28 cellular contexts compared by ENCODE assay signal in genomic region chr3:182135056-182135455, GRCh38.
"Had no signal": no experiment of that assay in that cellular context is flagged by ENCODE, and none has a peak within 500 bp of the region (broad histone marks: within the 10 kb centered on the region; RNA-seq: fewer than 3 reads in every experiment).

No MANE protein-coding gene starts in this region.

- H3K4me3 Mint-ChIP-seq: mesothelial cell of epicardium; naive B cell; natural killer cell; nephron progenitor cell; neural progenitor cell; stimulated activated naive CD8-positive, alpha-beta T cell treated with anti-CD3 and anti-CD28 coated beads, Interleukin-15, Interleukin-2, amounts not matched to agents 100 ng/mL and 50 ng/mL, for 24 hours had no signal

- H3K27me3 ChIP-seq: neural progenitor cell, neutrophil, ovary, suprapubic skin, tibial artery, upper lobe of right lung had no signal

- H3K27ac ChIP-seq: left ventricle myocardium inferior, neural progenitor cell, neutrophil, ovary, skin epidermis, suprapubic skin, thoracic aorta, tibial artery, upper lobe of right lung had no signal

- H3K4me3 ChIP-seq: left ventricle myocardium inferior, lung, neural progenitor cell, ovary, skin epidermis, suprapubic skin, thoracic aorta, tibial artery, upper lobe of right lung had no signal

- H3K36me3 Mint-ChIP-seq: mesothelial cell of epicardium, naive B cell, natural killer cell, neural progenitor cell had no signal

- H3K27me3 Mint-ChIP-seq: naive B cell; stimulated activated naive CD8-positive, alpha-beta T cell treated with anti-CD3 and anti-CD28 coated beads, Interleukin-15, Interleukin-2, amounts not matched to agents 100 ng/mL and 50 ng/mL, for 24 hours had no signal

- H3K9me3 ChIP-seq: left ventricle myocardium inferior, neutrophil, ovary, suprapubic skin, thoracic aorta, tibial artery, upper lobe of right lung had no signal

- H3K4me1 ChIP-seq: left ventricle myocardium inferior, suprapubic skin, tibial artery, upper lobe of right lung had no signal

- H3K27ac Mint-ChIP-seq: mesothelial cell of epicardium; naive B cell; natural killer cell; nephron progenitor cell; neural progenitor cell; progenitor cell of endocrine pancreas; stimulated activated naive CD8-positive, alpha-beta T cell treated with anti-CD3 and anti-CD28 coated beads, Interleukin-15, Interleukin-2, amounts not matched to agents 100 ng/mL and 50 ng/mL, for 24 hours had no signal

- H3K36me3 ChIP-seq: left ventricle myocardium inferior, neural progenitor cell, neutrophil, ovary, suprapubic skin, thoracic aorta, tibial artery, upper lobe of right lung had no signal

- H3K4me1 Mint-ChIP-seq: naive B cell, natural killer cell had no signal

- DNase-seq: hippocampal formation; left ventricle myocardium inferior; mesendoderm; naive B cell; natural killer cell; nephron progenitor cell; occipital lobe; ovary; retina; right cardiac atrium; stimulated activated CD4-positive, alpha-beta T cell treated with anti-CD3 and anti-CD28 coated beads, Interleukin-12 subunit alpha, Interleukin-12 subunit beta, amount 100 ng/mL, for 4 hours; stimulated activated CD4-positive, alpha-beta T cell treated with anti-CD3 and anti-CD28 coated beads, Interleukin-15, amount 100 ng/mL, for 24 hours; stimulated activated CD4-positive, alpha-beta T cell treated with anti-CD3 and anti-CD28 coated beads, Interleukin-2, amount 100 ng/mL, for 24 hours; stimulated activated CD4-positive, alpha-beta T cell treated with anti-CD3 and anti-CD28 coated beads, Interleukin-4, amount 100 ng/mL, for 1 hour; stimulated activated naive CD4-positive, alpha-beta T cell; tibial artery; trophoblast cell; upper lobe of right lung had no signal

- H2AFZ ChIP-seq: neural progenitor cell had no signal

- H3K9me3 Mint-ChIP-seq: mesothelial cell of epicardium; naive B cell; natural killer cell; nephron progenitor cell; neural progenitor cell; stimulated activated naive CD8-positive, alpha-beta T cell treated with anti-CD3 and anti-CD28 coated beads, Interleukin-15, Interleukin-2, amounts not matched to agents 100 ng/mL and 50 ng/mL, for 24 hours had no signal

- ATAC-seq: natural killer cell, right cardiac atrium, sciatic nerve, upper lobe of right lung had no signal

- H3K4me2 ChIP-seq: neural progenitor cell had no signal
